In the genomic region with DNA sequence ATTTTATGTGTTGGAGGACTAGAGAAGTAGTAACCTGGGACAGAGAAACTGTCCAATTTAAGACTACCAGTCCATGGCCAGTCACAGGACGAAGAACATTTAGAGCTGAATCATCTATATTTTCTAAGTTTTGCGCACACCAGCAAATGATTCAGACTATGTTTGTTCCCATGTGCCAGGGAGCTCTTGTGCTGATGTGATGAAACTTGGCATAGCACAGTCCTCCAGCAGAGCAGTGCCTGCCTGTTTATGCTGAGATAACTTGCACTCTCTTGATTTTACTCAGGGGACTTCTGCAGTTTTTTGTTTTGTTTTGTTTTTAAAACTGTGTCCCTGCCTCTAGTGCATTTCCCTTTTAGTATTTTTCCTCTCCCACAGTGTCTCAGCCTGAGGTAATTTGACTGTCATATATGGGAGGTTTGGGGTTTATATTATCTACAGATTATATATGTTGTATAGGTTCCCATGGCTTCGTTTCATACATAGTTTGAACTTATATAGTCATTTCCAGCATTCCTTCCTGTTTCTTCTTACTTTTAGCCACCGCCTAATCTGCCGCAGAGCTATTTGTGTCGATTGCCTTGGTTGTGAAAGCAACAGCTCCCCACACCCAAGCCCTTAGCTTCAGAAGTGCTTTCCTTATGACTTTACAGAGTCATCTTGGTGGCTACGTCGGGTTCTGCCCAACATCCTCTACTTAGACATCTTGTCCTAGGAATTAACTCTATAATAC, we compare ENCODE assay signal across 8 cellular contexts. TPM values are rescaled to one million over a fixed set of nuclear protein-coding genes. Genes with fewer than 3 reads are reported as not detected.
DNase-seq lines count a peak whose midpoint lies in the region; ATAC-seq and TF ChIP-seq lines count a peak whose summit lies in the region.

No MANE protein-coding gene starts in this region.

- H3K4me3 ChIP-seq in hepatocyte: no peak overlapping the region

- no peaks in the 10 kb centered on the region for H4K20me1 ChIP-seq in hepatocyte (ENCODE audit: insufficient read depth, poor library complexity, severe bottlenecking)

- no peaks in the 10 kb centered on the region for H3K9me2 ChIP-seq in hepatocyte (replicated peaks; ENCODE audit: insufficient read depth)

- peaks cover 7% of the 10 kb centered on the region for H3K79me2 ChIP-seq in hepatocyte

- no peak overlapping the region for H2AFZ ChIP-seq in hepatocyte

- H3K9me3 ChIP-seq in hepatocyte (ENCODE audit: low read depth): no peaks in the 10 kb centered on the region

- H3K4me2 ChIP-seq in hepatocyte: peak overlapping the region; percentile 44

- H3K27me3 ChIP-seq in hepatocyte: no peaks in the 10 kb centered on the region
- H3K27me3 ChIP-seq in foreskin keratinocyte: no peaks in the 10 kb centered on the region

- intact Hi-C loops in Right ventricle myocardium inferior (cut with DNase I): loop anchor here (2.0 kb wide), 1 partner anchor 45 kb away; a partner anchor contains a TSS
- intact Hi-C loops in cardiac septum (cut with DNase I): loop anchor here (2.0 kb wide), 1 partner anchor 45 kb away; a partner anchor contains a TSS

- peaks cover 14% of the 10 kb centered on the region for H3K4me1 ChIP-seq in hepatocyte (ENCODE audit: insufficient read depth)
- no peaks in the 10 kb centered on the region for H3K4me1 ChIP-seq in foreskin keratinocyte

- DNase-seq in Right ventricle myocardium inferior (ENCODE audit: missing footprints) (peak; percentile 62), cardiac septum (ENCODE audit: low spot score) (no peak), hepatocyte (ENCODE audit: low spot score) (peak; percentile 43), NCI-H146 treated with DMSO at 0.1 percent for 48 hours (lab: John Stamatoyannopoulos, UW; ENCODE audit: unreplicated experiment) (no peak), foreskin keratinocyte (no peak)
- peak; percentile 51 for DNase-seq in activated CD8-positive, alpha-beta memory T cell treated with anti-CD3 and anti-CD28 coated beads, Interleukin-2, amount 50 U/mL, for 48 hours
- peak; percentile 10 to 42 for DNase-seq in stimulated activated CD8-positive, alpha-beta memory T cell treated with anti-CD3 and anti-CD28 coated beads, Interleukin-7, amount 100 ng/mL, for 48 hours (ENCODE audit: extremely low read depth in 1 of 2, low read depth in 1 of 2)

- WGBS in hepatocyte (ENCODE audit: low lambda C conversion rate, missing lambda C conversion rate): 70% methylated on average over 8 of the region's 8 CpGs

- TF ChIP-seq CTCF in hepatocyte (IDR thresholded peaks at IDR 0.05; ENCODE audit: poor library complexity): no peak
- TF ChIP-seq CTCF in foreskin keratinocyte (conservative IDR thresholded peaks at IDR 0.05): no peak

- H3K27ac ChIP-seq in hepatocyte (peak overlapping the region; percentile 74), foreskin keratinocyte (no peak overlapping the region)

- no peaks in the 10 kb centered on the region for H3K36me3 ChIP-seq in hepatocyte (replicated peaks; ENCODE audit: insufficient read depth, low read depth)

- ATAC-seq in Right ventricle myocardium inferior (peak; percentile 84), HG03196 (IDR thresholded peaks at IDR 0.05; ENCODE audit: unreplicated experiment) (peak; percentile 72), foreskin keratinocyte (no peak)

RNA-seq across cellular contexts. Expression of a gene that starts 45.5 kb away (rescaled TPM):
- 63.9 TPM for total RNA-seq in Right ventricle myocardium inferior
- total RNA-seq in cardiac septum: 28.8 TPM
- total RNA-seq in hepatocyte: 13.1 and 13.6 TPM in 2 replicates
- polyA plus RNA-seq in hepatocyte: 4.0 and 5.1 TPM in 2 replicates
- total RNA-seq in foreskin keratinocyte: 0.44 and 0.74 TPM in 2 replicates
- 0.08 and 0.11 TPM in 2 replicates for polyA plus RNA-seq in foreskin keratinocyte

Comparison
In these comparisons a context has a peak if more than half of its experiments do, and no peak if none do; other contexts are left out.
1. DNase-seq: peak in Right ventricle myocardium inferior (single experiment), activated CD8-positive, alpha-beta memory T cell treated with anti-CD3 and anti-CD28 coated beads, Interleukin-2, amount 50 U/mL, for 48 hours (single experiment), hepatocyte (single experiment) and stimulated activated CD8-positive, alpha-beta memory T cell treated with anti-CD3 and anti-CD28 coated beads, Interleukin-7, amount 100 ng/mL, for 48 hours (2 of 2); none in cardiac septum (single experiment), NCI-H146 treated with DMSO at 0.1 percent for 48 hours (single experiment) and foreskin keratinocyte (0 of 2).